ENCODE assay signal across 12 cellular contexts in the genomic region with DNA sequence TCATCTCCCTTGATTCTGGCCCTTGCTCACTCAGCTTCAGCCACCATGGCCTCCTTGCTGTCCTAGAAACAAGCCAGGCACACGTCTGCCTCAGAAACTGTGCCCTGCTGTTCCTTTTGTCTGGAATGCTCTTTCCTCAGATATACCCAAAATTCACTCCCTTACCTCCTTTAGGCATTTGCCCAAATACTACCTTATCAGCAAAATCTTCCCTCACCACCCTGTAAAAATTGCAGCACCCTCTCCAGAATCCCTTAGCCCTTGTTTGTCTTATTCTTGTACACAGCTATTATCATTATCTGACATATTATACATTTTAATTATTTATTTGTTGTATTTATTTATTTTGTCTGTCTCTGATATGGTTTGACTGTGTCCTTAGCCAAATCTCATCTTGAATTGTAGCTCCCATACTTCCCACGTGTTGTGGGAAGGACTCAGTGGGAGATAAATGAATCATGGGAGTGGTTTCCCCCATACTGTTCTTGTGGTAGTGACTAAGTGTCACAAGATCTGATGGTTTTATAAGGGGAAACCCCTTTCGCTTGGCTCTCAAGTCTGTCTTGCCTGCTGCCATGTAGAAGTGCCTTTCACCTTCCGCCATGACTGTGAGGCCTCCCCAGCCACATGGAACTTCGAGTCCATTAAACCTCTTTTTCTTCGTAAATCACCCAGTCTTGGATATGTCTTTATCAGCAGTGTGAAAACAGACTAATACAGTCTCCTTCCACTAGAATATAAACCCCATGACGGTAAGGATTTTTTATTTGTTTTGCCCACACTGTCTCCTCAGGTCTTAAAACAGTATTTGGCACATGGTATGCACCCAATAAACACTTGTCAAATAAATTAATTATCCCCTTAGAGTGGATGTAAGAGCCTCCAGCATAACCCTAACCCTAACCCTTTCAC.
DNase-seq lines count a peak whose midpoint lies in the region; ATAC-seq lines count a peak whose summit lies in the region.
"Had no signal": no experiment of that assay in that cellular context is flagged by ENCODE, and none has a peak within 500 bp of the region (broad histone marks: within the 10 kb centered on the region; RNA-seq: fewer than 3 reads in every experiment).

No MANE protein-coding gene starts in this region.

- H3K27ac Mint-ChIP-seq in effector memory CD8-positive, alpha-beta T cell = peak overlapping the region in 1 of 2 donors; percentile 8

- no peak for DNase-seq in activated CD4-positive, CD25-positive, alpha-beta regulatory T cell treated with anti-CD3 and anti-CD28 coated beads, Interleukin-2, amount 50 U/mL, for 72 hours
- DNase-seq in T1000 (lab: John Stamatoyannopoulos, UW) (peak; percentile 25), NCI-H1105 treated with DMSO at 0.1 percent for 48 hours (lab: John Stamatoyannopoulos, UW) (no peak), GM03348 (ENCODE audit: low spot score) (no peak), islet precursor cell (no peak)
- DNase-seq in effector memory CD8-positive, alpha-beta T cell = peak in 1 of 3 experiments; percentile 3
- peak; percentile 25 for DNase-seq in stimulated activated CD4-positive, alpha-beta T cell treated with anti-CD3 and anti-CD28 coated beads, Interleukin-4, amount 100 ng/mL, for 1 hour
- DNase-seq: 8988T, erythroblast, spleen, trophoblast cell had no signal

- H3K4me3 Mint-ChIP-seq in effector memory CD8-positive, alpha-beta T cell = no peak overlapping the region

- H3K36me3 Mint-ChIP-seq in effector memory CD8-positive, alpha-beta T cell (ENCODE audit: insufficient read depth) = no peaks in the 10 kb centered on the region

- peaks cover 0 to 4% of the 10 kb centered on the region in 2 donors for H3K27me3 Mint-ChIP-seq in effector memory CD8-positive, alpha-beta T cell

- peak; percentile 91 to 95 for ATAC-seq in activated CD4-positive, CD25-positive, alpha-beta regulatory T cell treated with anti-CD3 and anti-CD28 coated beads, Interleukin-2, amount 50 U/mL, for 24 hours
- peak; percentile 82 for ATAC-seq in effector memory CD8-positive, alpha-beta T cell (replicated peaks)

- H3K9me3 Mint-ChIP-seq in effector memory CD8-positive, alpha-beta T cell = no peaks in the 10 kb centered on the region

- H3K4me1 Mint-ChIP-seq in effector memory CD8-positive, alpha-beta T cell (ENCODE audit: low read depth in 2 of 2) = peaks cover 7 to 11% of the 10 kb centered on the region in 2 donors

Comparison
In these comparisons a context has a peak if more than half of its experiments do, and no peak if none do; other contexts are left out.
1. DNase-seq: peak in T1000 (single experiment) and stimulated activated CD4-positive, alpha-beta T cell treated with anti-CD3 and anti-CD28 coated beads, Interleukin-4, amount 100 ng/mL, for 1 hour (single experiment); none in activated CD4-positive, CD25-positive, alpha-beta regulatory T cell treated with anti-CD3 and anti-CD28 coated beads, Interleukin-2, amount 50 U/mL, for 72 hours (single experiment), NCI-H1105 treated with DMSO at 0.1 percent for 48 hours (single experiment), GM03348 (single experiment) and islet precursor cell (single experiment).